In the genomic region with DNA sequence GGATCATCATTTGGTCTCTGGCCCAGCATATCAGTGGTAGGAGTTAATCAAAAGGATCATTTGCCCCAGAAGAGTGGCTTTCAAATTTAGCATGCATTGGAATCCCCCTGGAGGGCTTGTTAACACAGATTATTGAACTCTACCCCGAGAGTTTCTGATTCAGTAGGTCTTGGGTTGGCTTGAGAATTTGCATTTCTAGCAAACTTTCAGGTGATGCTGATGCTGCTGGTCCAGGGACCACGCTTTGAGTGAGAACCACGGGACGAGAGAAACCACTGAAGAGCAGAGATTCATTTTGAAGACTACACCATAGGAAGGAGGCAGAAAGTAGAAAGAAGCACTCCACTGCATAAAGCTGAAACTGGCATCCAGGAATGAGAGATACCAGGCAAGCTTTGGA, we compare ENCODE assay signal across 10 cellular contexts.
A peak's percentile ranks its signal among the peaks of the same experiment; 100 is the strongest.
DNase-seq lines count a peak whose midpoint lies in the region; ATAC-seq and TF ChIP-seq lines count a peak whose summit lies in the region.
"Had no signal": no experiment of that assay in that cellular context is flagged by ENCODE, and none has a peak within 500 bp of the region (broad histone marks: within the 10 kb centered on the region; RNA-seq: fewer than 3 reads in every experiment).

No MANE protein-coding gene starts in this region.

- no peak for TF ChIP-seq CTCF in left ventricle myocardium inferior (IDR thresholded peaks at IDR 0.05; ENCODE audit: borderline replicate concordance)

- no peaks in the 10 kb centered on the region for H3K27me3 ChIP-seq in left ventricle myocardium inferior (ENCODE audit: low read depth)
- H3K27me3 ChIP-seq: ascending aorta, hepatocyte had no signal

- H3K36me3 ChIP-seq in left ventricle myocardium inferior, result no peaks in the 10 kb centered on the region
- H3K36me3 ChIP-seq: ascending aorta had no signal

- H3K4me3 ChIP-seq in left ventricle myocardium inferior, result no peak overlapping the region
- H3K4me3 ChIP-seq: ascending aorta, hepatocyte, psoas muscle had no signal

- H3K27ac ChIP-seq in left ventricle myocardium inferior (replicated peaks), result no peak overlapping the region
- H3K27ac ChIP-seq: ascending aorta, hepatocyte, psoas muscle had no signal

- H3K4me3 Mint-ChIP-seq in naive B cell, result peak overlapping the region in 1 of 8 donors; percentile 11

- H3K9me3 Mint-ChIP-seq in naive B cell, result peaks cover 0 to 3% (median 0%) of the 10 kb centered on the region in 7 donors

- H3K9me3 ChIP-seq in left ventricle myocardium inferior (replicated peaks), result peaks cover 11% of the 10 kb centered on the region
- H3K9me3 ChIP-seq: ascending aorta had no signal

- DNase-seq in naive B cell, result no peak
- no peak for DNase-seq in left ventricle myocardium inferior
- no peak for DNase-seq in RKO (ENCODE audit: low spot score)
- DNase-seq in HuH-7 (ENCODE audit: low spot score), result no peak
- DNase-seq: psoas muscle had no signal

- H3K4me1 ChIP-seq in left ventricle myocardium inferior, result peaks cover 10% of the 10 kb centered on the region
- H3K4me1 ChIP-seq: ascending aorta had no signal

- H3K36me3 Mint-ChIP-seq in naive B cell, result no peaks in the 10 kb centered on the region

- intact Hi-C loops in left ventricle myocardium inferior (cut with micrococcal nuclease), result no loop called here

- peaks cover 21 to 44% (median 34%) of the 10 kb centered on the region in 3 donors for H3K4me1 Mint-ChIP-seq in naive B cell

- peak overlapping the region in 3 of 6 donors; percentile 8 to 36 (median 11) for H3K27ac Mint-ChIP-seq in naive B cell

- H3K27me3 Mint-ChIP-seq in naive B cell, result no peaks in the 10 kb centered on the region

- ATAC-seq in GM19035 (IDR thresholded peaks at IDR 0.05; ENCODE audit: unreplicated experiment), result peak; percentile 74
- peak; percentile 68 for ATAC-seq in GM21723 (IDR thresholded peaks at IDR 0.05; ENCODE audit: unreplicated experiment)
- ATAC-seq in HG03139 (IDR thresholded peaks at IDR 0.05; ENCODE audit: unreplicated experiment), result peak; percentile 45
- peak; percentile 32 to 45 for ATAC-seq in naive B cell (ENCODE audit: low read depth in 2 of 2)
- ATAC-seq: psoas muscle had no signal
